In the genomic region with DNA sequence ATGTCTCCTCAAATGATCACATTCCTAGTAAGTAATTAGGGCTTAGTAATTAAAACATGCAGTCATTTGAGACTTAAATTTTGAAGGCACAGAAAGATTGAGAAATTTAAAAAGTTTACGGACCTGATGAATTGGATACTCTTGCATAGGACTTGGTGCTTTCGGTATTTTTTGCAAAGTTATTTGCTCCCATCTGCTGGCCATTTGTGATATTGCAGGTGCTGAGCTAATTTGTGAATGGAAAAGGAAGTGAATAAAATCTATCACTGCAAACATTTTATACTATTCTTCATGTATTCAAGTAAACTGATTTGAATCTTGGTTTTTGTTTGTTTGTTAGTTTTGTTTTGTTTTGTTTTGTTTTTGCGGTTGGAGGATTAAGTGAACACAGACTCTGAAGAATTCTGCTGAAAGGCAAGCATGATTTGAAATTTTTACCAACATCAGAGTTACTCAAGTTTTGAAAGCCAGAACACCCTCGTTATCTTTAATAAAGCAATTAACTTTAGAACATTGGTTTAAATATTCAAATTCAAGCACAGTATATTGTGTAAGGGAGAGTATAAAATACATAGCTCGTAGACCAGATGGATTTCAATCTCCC, we compare ENCODE assay signal across 8 cellular contexts.
DNase-seq lines count a peak whose midpoint lies in the region; ATAC-seq and TF ChIP-seq lines count a peak whose summit lies in the region.

No MANE protein-coding gene starts in this region.

- H3K79me2 ChIP-seq in neural progenitor cell (ENCODE audit: low read depth), result no peaks in the 10 kb centered on the region

- no peak for ATAC-seq in HG02642 (IDR thresholded peaks at IDR 0.05; ENCODE audit: poor library complexity, unreplicated experiment)

- H3K4me2 ChIP-seq in neural progenitor cell, result peak overlapping the region; percentile 54

- H3K27ac ChIP-seq in A673 (ENCODE audit: low read depth, low read length, poor library complexity, severe bottlenecking) (no peak overlapping the region), neural progenitor cell (no peak overlapping the region)

- H2AFZ ChIP-seq in neural progenitor cell (replicated peaks), result no peak overlapping the region

- BruUV-seq in A673 (replicated peaks; lab: Mats Ljungman, UMichigan), result no TSS peak

- TF ChIP-seq CTCF in A673 (conservative IDR thresholded peaks at IDR 0.05; ENCODE audit: low read depth, low read length), result peak; percentile 86
- peak; percentile 76 for TF ChIP-seq CTCF in GM10266 (IDR thresholded peaks at IDR 0.05; ENCODE audit: control insufficient read depth, insufficient read depth, low read depth, missing control alignments)
- TF ChIP-seq CTCF in neural progenitor cell (IDR thresholded peaks at IDR 0.05), result peak; percentile 95

- H3K4me1 ChIP-seq in A673 (ENCODE audit: insufficient read depth, low read length, poor library complexity, severe bottlenecking) (no peaks in the 10 kb centered on the region), neural progenitor cell (peaks cover 28% of the 10 kb centered on the region)

- POLR2A ChIA-PET in A673 (lab: Charles Lee; ENCODE audit: low non-redundant PET), result interaction anchor here (0.6 to 0.7 kb wide), 2 partner anchors 55 to 101 kb away, joined by 3 to 4 read pairs; no protein-coding TSS in a partner anchor

- no peaks in the 10 kb centered on the region for H4K20me1 ChIP-seq in neural progenitor cell (ENCODE audit: low read depth)

- intact Hi-C loops in A673 (cut with micrococcal nuclease; ENCODE audit: unreplicated experiment), result loop anchor here (5.0 to 10.0 kb wide), 2 partner anchors 611 to 1028 kb away; no protein-coding TSS in a partner anchor

- no peaks in the 10 kb centered on the region for H3K9me3 Mint-ChIP-seq in neural progenitor cell

- no peak overlapping the region for H3K9ac ChIP-seq in neural progenitor cell

- H3F3A ChIP-seq in neural progenitor cell (ENCODE audit: low read depth), result peaks cover 26% of the 10 kb centered on the region

- H3K27me3 ChIP-seq in A673 (replicated peaks; ENCODE audit: insufficient read depth, low read depth, low read length, poor library complexity), result peaks cover 31% of the 10 kb centered on the region
- no peaks in the 10 kb centered on the region for H3K27me3 ChIP-seq in neural progenitor cell

- H3K4me3 ChIP-seq in A673 (ENCODE audit: low read depth, low read length, poor library complexity, severe bottlenecking) (no peak overlapping the region), neural progenitor cell (no peak overlapping the region)

- CTCF ChIA-PET in A673 (lab: Charles Lee), result interaction anchor here (0.5 to 1.1 kb wide), 3 partner anchors 14 to 627 kb away, joined by 4 to 9 read pairs (median 6); no protein-coding TSS in a partner anchor

- H3K9me3 ChIP-seq in A673 (ENCODE audit: low read depth, low read length, poor library complexity, severe bottlenecking), result no peaks in the 10 kb centered on the region
- no peaks in the 10 kb centered on the region for H3K9me3 ChIP-seq in neural progenitor cell (ENCODE audit: low read depth)

- no peaks in the 10 kb centered on the region for H3K36me3 Mint-ChIP-seq in neural progenitor cell

- no peaks in the 10 kb centered on the region for H3K36me3 ChIP-seq in A673 (ENCODE audit: insufficient read depth, low read length, poor library complexity, severe bottlenecking)
- no peaks in the 10 kb centered on the region for H3K36me3 ChIP-seq in neural progenitor cell

- peaks cover 22% of the 10 kb centered on the region for H3K4me1 Mint-ChIP-seq in neural progenitor cell

- H3K4me3 Mint-ChIP-seq in neural progenitor cell, result no peak overlapping the region

- no peak overlapping the region for H3K27ac Mint-ChIP-seq in neural progenitor cell

- no peaks in the 10 kb centered on the region for H3K27me3 Mint-ChIP-seq in neural progenitor cell (ENCODE audit: insufficient read depth, low read depth)

- peak; percentile 76 for DNase-seq in A673 (ENCODE audit: low spot score)
- DNase-seq in GM10266 (ENCODE audit: extremely low spot score), result peak; percentile 18
- peak; percentile 8 for DNase-seq in NCI-H2107 treated with DMSO at 0.1 percent for 48 hours (lab: John Stamatoyannopoulos, UW; ENCODE audit: unreplicated experiment)
- DNase-seq in activated CD4-positive, alpha-beta T cell treated with anti-CD3 and anti-CD28 coated beads, Interleukin-2, amount 50 U/mL, for 48 hours, result peak; percentile 51 to 58
- peak; percentile 35 for DNase-seq in fibroblast of gingiva (ENCODE audit: low read depth)
- peak; percentile 59 for DNase-seq in neural progenitor cell (ENCODE audit: low spot score)
- DNase-seq in ureter (ENCODE audit: low spot score), result peak; percentile 51

Comparison
In these comparisons a context has a peak if more than half of its experiments do, and no peak if none do; other contexts are left out.
1. DNase-seq: peak in every context shown above with its lines; median percentile 76 in A673; 59 in neural progenitor cell; 54 in activated CD4-positive, alpha-beta T cell treated with anti-CD3 and anti-CD28 coated beads, Interleukin-2, amount 50 U/mL, for 48 hours; 51 in ureter; 35 in fibroblast of gingiva; 18 in GM10266; 8 in NCI-H2107 treated with DMSO at 0.1 percent for 48 hours.